ENCODE assay signal across 1 cellular context in genomic region chrX:619451-619811, GRCh38.
TF ChIP-seq lines count a peak whose summit lies in the region.

No MANE protein-coding gene starts in this region.

TF ChIP-seq in WTC11, 78 proteins besides CTCF, POLR2A, EP300 and RAD21 (continued from another document):
- TF ChIP-seq EMX1 (CRISPR knock-in tag; IDR thresholded peaks at IDR 0.05) (no peak), CREB1 (CRISPR knock-in tag; IDR thresholded peaks at IDR 0.05) (no peak), ZNF396 (CRISPR knock-in tag; IDR thresholded peaks at IDR 0.05; ENCODE audit: borderline replicate concordance) (no peak), SP1 (CRISPR knock-in tag; conservative IDR thresholded peaks at IDR 0.05) (no peak), TCF7 (CRISPR knock-in tag; IDR thresholded peaks at IDR 0.05; ENCODE audit: low read depth) (no peak), NR2C2 (CRISPR knock-in tag; IDR thresholded peaks at IDR 0.05) (no peak), ZNF416 (CRISPR knock-in tag; IDR thresholded peaks at IDR 0.05) (no peak)
